18 cellular contexts compared by ENCODE assay signal in the genomic region with DNA sequence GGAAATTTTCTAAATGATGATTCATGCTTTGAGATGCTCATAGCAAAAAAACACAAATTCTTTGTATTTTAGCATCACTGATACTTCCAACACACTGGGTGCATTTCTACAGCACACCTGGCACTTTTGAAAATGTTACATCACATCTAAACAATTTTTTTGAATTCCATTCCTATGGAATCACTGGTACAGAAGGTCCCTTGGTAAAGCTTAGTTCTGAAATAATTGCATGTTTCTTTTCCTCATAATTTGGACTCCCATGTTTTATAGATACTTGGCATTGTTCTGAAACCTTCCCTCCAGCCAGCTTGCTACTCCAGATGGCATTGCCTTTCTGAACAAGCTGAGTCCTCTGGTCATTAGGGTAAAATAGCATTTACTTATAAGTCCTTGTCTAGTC.
"Had no signal": no experiment of that assay in that cellular context is flagged by ENCODE, and none has a peak within 500 bp of the region (broad histone marks: within the 10 kb centered on the region; RNA-seq: fewer than 3 reads in every experiment).

No MANE protein-coding gene starts in this region.

- H3K9me3 ChIP-seq: adrenal gland, colonic mucosa, thyroid gland, uterus had no signal

- H3K4me3 ChIP-seq: adrenal gland, colonic mucosa, thyroid gland, uterus had no signal

- H3K27ac ChIP-seq: adrenal gland, colonic mucosa, thyroid gland, uterus had no signal

- H3K4me1 ChIP-seq: adrenal gland, colonic mucosa, thyroid gland, uterus had no signal

- H3K36me3 ChIP-seq: adrenal gland, colonic mucosa, thyroid gland, uterus had no signal

- FAIRE-seq: endometrium had no signal

- ATAC-seq: activated CD8-positive, alpha-beta T cell treated with anti-CD3 and anti-CD28 coated beads, Interleukin-2, amount 10 ng/mL, durations not matched to agents 7 days and 5 days; esophagus mucosa; stimulated activated naive B cell treated with anti-CD40 and anti-IgM and Interleukin-4, amounts not matched to agents 10 μg/mL and 1 μg/mL and 100 μg/mL, for 72 hours had no signal

- DNase-seq: activated B cell treated with CpG ODN at 0.5 μM for 24 hours; activated CD4-positive, alpha-beta T cell treated with anti-CD3 and anti-CD28 coated beads, Interleukin-2, amount 10 ng/mL, durations not matched to agents 24 days and 14 days; activated CD8-positive, alpha-beta memory T cell treated with anti-CD3 and anti-CD28 coated beads, Interleukin-2, amount 50 U/mL, for 4 hours; activated CD8-positive, alpha-beta T cell treated with anti-CD3 and anti-CD28 coated beads, Interleukin-2, amount 10 ng/mL, durations not matched to agents 7 days and 5 days; activated effector memory CD4-positive, alpha-beta T cell treated with anti-CD3 and anti-CD28 coated beads, Interleukin-2, amount 50 U/mL, for 16 hours; activated T-cell treated with anti-CD3 and anti-CD28 coated beads, Interleukin-2, amount 50 U/mL, for 48 hours; adrenal gland; caudate nucleus; colonic mucosa; glutamatergic neuron; kidney glomerular epithelial cell; nucleus accumbens; stimulated activated CD4-positive, alpha-beta T cell treated with anti-CD3 and anti-CD28 coated beads, Interleukin-2, amount 100 ng/mL, for 48 hours; stimulated activated naive B cell treated with anti-CD40 and anti-IgM and Interleukin-4, amounts not matched to agents 10 μg/mL and 1 μg/mL and 100 μg/mL, for 72 hours; thyroid gland; uterus had no signal

- H3K27me3 ChIP-seq: adrenal gland, colonic mucosa, thyroid gland, uterus had no signal
